7 cellular contexts compared by ENCODE assay signal in the genomic region with DNA sequence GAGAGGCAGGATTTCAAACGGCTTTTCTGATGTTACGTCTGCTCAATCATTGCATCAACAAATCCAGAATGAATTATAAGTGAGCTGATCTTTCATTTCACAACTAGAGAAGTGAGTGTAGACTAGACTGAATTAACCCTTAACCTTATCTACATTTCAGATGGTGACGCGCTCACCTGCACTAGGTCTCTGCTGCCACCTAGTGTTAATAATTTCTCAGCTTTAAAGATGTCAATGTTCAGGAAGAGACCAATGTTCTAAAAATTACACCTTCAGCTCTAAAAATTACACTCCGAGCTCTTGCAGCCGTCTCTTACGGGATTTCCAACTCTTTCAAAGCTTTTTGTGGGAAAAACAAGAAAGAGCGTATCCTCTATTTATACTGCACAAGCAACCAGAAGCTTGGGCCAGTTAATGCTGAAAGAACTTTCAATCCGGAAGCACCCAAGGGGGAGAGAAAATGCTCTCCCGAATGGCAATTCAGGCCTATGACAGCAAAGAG.
DNase-seq lines count a peak whose midpoint lies in the region; ATAC-seq and TF ChIP-seq lines count a peak whose summit lies in the region.

No MANE protein-coding gene starts in this region.

- no peaks in the 10 kb centered on the region for H3K9me3 ChIP-seq in Karpas-422 (ENCODE audit: low read length)
- H3K9me3 ChIP-seq in neuronal stem cell (replicated peaks in 1 of 2; ENCODE audit: control insufficient read depth in 2 of 2, insufficient read depth in 1 of 2, low read depth in 1 of 2, low read length in 2 of 2), result no peaks in the 10 kb centered on the region

- no peak overlapping the region for H4K91ac ChIP-seq in neuronal stem cell (ENCODE audit: low read depth, low read length, poor library complexity)

- H3K4me1 ChIP-seq in Karpas-422 (ENCODE audit: low read length) (peaks cover 2% of the 10 kb centered on the region; the same call in 1 of the 2 replicates), neuronal stem cell (ENCODE audit: control insufficient read depth in 2 of 2, insufficient read depth in 1 of 2, low read depth in 1 of 2, low read length in 2 of 2) (peaks cover 5 to 6% of the 10 kb centered on the region in 2 donors)

- no peaks in the 10 kb centered on the region for H3K79me1 ChIP-seq in neuronal stem cell (ENCODE audit: low read depth, low read length)

- ATAC-seq in GM18907 (IDR thresholded peaks at IDR 0.05; ENCODE audit: unreplicated experiment), result peak; percentile 61
- ATAC-seq in esophagus mucosa, result peak; percentile 86
- no peak for ATAC-seq in HG03521 (IDR thresholded peaks at IDR 0.05; ENCODE audit: unreplicated experiment)

- H2AK5ac ChIP-seq in neuronal stem cell (ENCODE audit: low read depth, low read length), result no peak overlapping the region

- no peak overlapping the region for H4K8ac ChIP-seq in neuronal stem cell (ENCODE audit: low read depth, low read length)

- H3K14ac ChIP-seq in neuronal stem cell (ENCODE audit: low read length), result no peak overlapping the region

- H2AFZ ChIP-seq in Karpas-422 (ENCODE audit: low read length) (no peak overlapping the region), neuronal stem cell (ENCODE audit: low read length) (peak overlapping the region; percentile 33)

- H2BK5ac ChIP-seq in neuronal stem cell (ENCODE audit: low read length), result no peak overlapping the region

- no peak overlapping the region for H3K27ac ChIP-seq in Karpas-422 (ENCODE audit: low read length)
- H3K27ac ChIP-seq in RWPE1, result no peak overlapping the region
- no peak overlapping the region for H3K27ac ChIP-seq in neuronal stem cell (replicated peaks; ENCODE audit: low read length)

- H2BK12ac ChIP-seq in neuronal stem cell (ENCODE audit: low read length), result no peak overlapping the region

- no peak overlapping the region for H3K4me3 ChIP-seq in Karpas-422 (ENCODE audit: low read length)
- H3K4me3 ChIP-seq in neuronal stem cell (ENCODE audit: low read length in 2 of 2), result no peak overlapping the region

- TF ChIP-seq CTCF in RWPE1 (conservative IDR thresholded peaks at IDR 0.05; ENCODE audit: low read depth), result peak; percentile 90

- POLR2A ChIA-PET in RWPE1 (lab: Yijun Ruan, JAX; ENCODE audit: low non-redundant PET), result interaction anchor here (0.6 kb wide), 1 partner anchor 138 kb away, joined by 7 read pairs; no protein-coding TSS in a partner anchor

- H2BK15ac ChIP-seq in neuronal stem cell (ENCODE audit: low read length), result no peak overlapping the region

- CTCF ChIA-PET in RWPE1 (lab: Yijun Ruan, JAX), result interaction anchor here (0.5 to 3.0 kb wide), 55 partner anchors 9 to 1301 kb away, joined by 3 to 83 read pairs (median 4); a partner anchor contains a TSS

- DNase-seq in DMS153 treated with DMSO at 0.1 percent for 48 hours (lab: John Stamatoyannopoulos, UW; ENCODE audit: unreplicated experiment) (peak; percentile 53), Karpas-422 (peak; percentile 83), RWPE1 (ENCODE audit: low spot score) (peak; percentile 65), neuronal stem cell (ENCODE audit: low spot score) (peak; percentile 33)

- H3K27me3 ChIP-seq in Karpas-422 (ENCODE audit: low read length), result no peaks in the 10 kb centered on the region
- H3K27me3 ChIP-seq in neuronal stem cell (ENCODE audit: control insufficient read depth in 3 of 3, insufficient read depth in 3 of 3, low read depth in 1 of 3, low read length in 3 of 3), result no peaks in the 10 kb centered on the region

- WGBS in neuronal stem cell (ENCODE audit: extremely low coverage in 2 of 2, insufficient read length in 2 of 2, insufficient replicate concordance in 1 of 2), 2 donors, result no CpG with 5 or more reads among the region's 10 CpGs

- peak overlapping the region; percentile 42 for H3K4me2 ChIP-seq in Karpas-422 (ENCODE audit: low read depth, low read length, poor library complexity, severe bottlenecking)
- no peak overlapping the region for H3K4me2 ChIP-seq in neuronal stem cell (ENCODE audit: insufficient read depth, low read length, poor library complexity, severe bottlenecking)

- no peak overlapping the region for H3K18ac ChIP-seq in neuronal stem cell (ENCODE audit: low read length)

- peak overlapping the region; percentile 36; the same call in 1 of the 2 replicates for H3K9ac ChIP-seq in Karpas-422 (ENCODE audit: low read length)
- no peak overlapping the region for H3K9ac ChIP-seq in neuronal stem cell (ENCODE audit: low read depth, low read length, poor library complexity)

- H3K79me2 ChIP-seq in Karpas-422 (ENCODE audit: low read length), result no peaks in the 10 kb centered on the region

- no peak overlapping the region for H2BK120ac ChIP-seq in neuronal stem cell (ENCODE audit: low read depth, low read length)

- no peaks in the 10 kb centered on the region for H4K20me1 ChIP-seq in Karpas-422 (ENCODE audit: insufficient read depth, low read depth, low read length)

- H3K36me3 ChIP-seq in Karpas-422 (ENCODE audit: insufficient read depth, low read length), result no peaks in the 10 kb centered on the region
- H3K36me3 ChIP-seq in neuronal stem cell (replicated peaks in 1 of 2; ENCODE audit: control insufficient read depth in 2 of 2, insufficient read depth in 2 of 2, low read length in 2 of 2), result no peaks in the 10 kb centered on the region

- H3K9me2 ChIP-seq in Karpas-422 (replicated peaks; ENCODE audit: insufficient read depth, low read length), result no peaks in the 10 kb centered on the region

- H3K23ac ChIP-seq in neuronal stem cell (ENCODE audit: low read depth, low read length, poor library complexity), result no peak overlapping the region

- no peak overlapping the region for H3K4ac ChIP-seq in neuronal stem cell (ENCODE audit: low read length)

Comparison
In these comparisons a context has a peak if more than half of its experiments do, and no peak if none do; other contexts are left out.
1. DNase-seq: peak in every context shown above with its lines; median percentile 83 in Karpas-422; 65 in RWPE1; 53 in DMS153 treated with DMSO at 0.1 percent for 48 hours; 33 in neuronal stem cell.